24 cellular contexts compared by ENCODE assay signal in the genomic region with DNA sequence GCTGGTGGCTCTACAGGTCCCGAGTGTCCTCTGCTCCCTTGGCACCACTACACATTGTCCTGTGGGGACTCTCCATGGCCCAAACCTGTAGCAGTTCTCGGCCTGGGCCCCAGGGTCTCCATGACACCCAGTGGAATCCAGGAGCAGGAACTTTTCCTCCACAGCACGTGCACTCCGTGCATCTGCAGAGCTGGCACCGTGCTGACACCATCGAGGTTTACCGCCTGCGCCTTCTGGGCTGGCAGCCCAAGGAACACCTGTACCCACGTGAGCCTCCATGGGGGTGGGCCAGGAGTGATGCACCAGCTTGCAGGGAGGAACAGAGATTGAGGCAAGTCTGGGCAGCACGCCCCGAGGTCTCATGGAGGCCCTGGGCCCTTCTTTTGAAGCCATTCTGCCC. TPM values are rescaled to one million over a fixed set of nuclear protein-coding genes. Genes with fewer than 3 reads are reported as not detected.
"Had no signal": no experiment of that assay in that cellular context is flagged by ENCODE, and none has a peak within 500 bp of the region (broad histone marks: within the 10 kb centered on the region; RNA-seq: fewer than 3 reads in every experiment).

No MANE protein-coding gene starts in this region.

- H3K4me3 ChIP-seq: coronary artery, dorsolateral prefrontal cortex, heart right ventricle, left lung, lower lobe of right lung, psoas muscle, thoracic aorta, transverse colon, uterus had no signal

- H3K27me3 ChIP-seq: dorsolateral prefrontal cortex, heart right ventricle, left lung, transverse colon, uterus had no signal

- H3K27ac Mint-ChIP-seq: naive thymus-derived CD4-positive, alpha-beta T cell; nephron progenitor cell; stimulated activated naive B cell treated with anti-CD40 and anti-IgM and Interleukin-4, amounts not matched to agents 10 μg/mL and 1 μg/mL and 100 μg/mL, for 72 hours; stimulated activated naive CD8-positive, alpha-beta T cell treated with anti-CD3 and anti-CD28 coated beads, Interleukin-15, amount 100 ng/mL, for 72 hours had no signal

- H3K4me1 Mint-ChIP-seq: naive thymus-derived CD4-positive, alpha-beta T cell; nephron progenitor cell; stimulated activated naive B cell treated with anti-CD40 and anti-IgM and Interleukin-4, amounts not matched to agents 10 μg/mL and 1 μg/mL and 100 μg/mL, for 72 hours; stimulated activated naive CD8-positive, alpha-beta T cell treated with anti-CD3 and anti-CD28 coated beads, Interleukin-15, amount 100 ng/mL, for 72 hours had no signal

- H3K9me3 ChIP-seq: lower lobe of right lung, psoas muscle, thoracic aorta, transverse colon, uterus had no signal

- H3K36me3 Mint-ChIP-seq: naive thymus-derived CD4-positive, alpha-beta T cell had no signal

- DNase-seq: dorsolateral prefrontal cortex; effector CD8-positive, alpha-beta T cell; heart right ventricle; lower lobe of right lung; mesendoderm; naive thymus-derived CD4-positive, alpha-beta T cell; nephron progenitor cell; psoas muscle; retina; stimulated activated CD4-positive, alpha-beta T cell treated with anti-CD3 and anti-CD28 coated beads, Interleukin-2, amount 100 ng/mL, for 24 hours; stimulated activated CD4-positive, alpha-beta T cell treated with anti-CD3 and anti-CD28 coated beads, Interleukin-4, amount 100 ng/mL, for 4 hours; stimulated activated naive B cell treated with anti-CD40 and anti-IgM and Interleukin-4, amounts not matched to agents 10 μg/mL and 1 μg/mL and 100 μg/mL, for 72 hours; stimulated activated naive CD8-positive, alpha-beta T cell treated with anti-CD3 and anti-CD28 coated beads, Interleukin-15, amount 100 ng/mL, for 72 hours; transverse colon; uterus had no signal

- H3K36me3 ChIP-seq: heart right ventricle, left lung, lower lobe of right lung, neutrophil, thoracic aorta, transverse colon, uterus had no signal

- H3K27ac ChIP-seq: coronary artery, left lung, lower lobe of right lung, neutrophil, psoas muscle, thoracic aorta, transverse colon, uterus had no signal

- ATAC-seq: left lung; lower lobe of right lung; naive thymus-derived CD4-positive, alpha-beta T cell; psoas muscle; sciatic nerve; stimulated activated naive B cell treated with anti-CD40 and anti-IgM and Interleukin-4, amounts not matched to agents 10 μg/mL and 1 μg/mL and 100 μg/mL, for 72 hours; stimulated activated naive CD8-positive, alpha-beta T cell treated with anti-CD3 and anti-CD28 coated beads, Interleukin-15, amount 100 ng/mL, for 72 hours had no signal

- H3K4me1 ChIP-seq: left lung, lower lobe of right lung, transverse colon, uterus had no signal

- H3K4me3 Mint-ChIP-seq: naive thymus-derived CD4-positive, alpha-beta T cell; nephron progenitor cell; stimulated activated naive B cell treated with anti-CD40 and anti-IgM and Interleukin-4, amounts not matched to agents 10 μg/mL and 1 μg/mL and 100 μg/mL, for 72 hours; stimulated activated naive CD8-positive, alpha-beta T cell treated with anti-CD3 and anti-CD28 coated beads, Interleukin-15, amount 100 ng/mL, for 72 hours had no signal

RNA-seq across cellular contexts. Expression of a gene that starts 25.2 kb away (rescaled TPM):
- total RNA-seq: chondrocyte had no signal
- polyA plus RNA-seq: fibroblast of lung had no signal

RNA-seq across cellular contexts. Expression of a gene that starts 25.3 kb away (rescaled TPM):
- total RNA-seq: chondrocyte had no signal
- polyA plus RNA-seq: fibroblast of lung had no signal

RNA-seq across cellular contexts. Expression of a gene that starts 56.6 kb away (rescaled TPM):
- total RNA-seq: chondrocyte, fibroblast of lung, osteoblast, psoas muscle, skeletal muscle tissue had no signal
- polyA plus RNA-seq: fibroblast of lung; naive thymus-derived CD4-positive, alpha-beta T cell had no signal
